1 cellular context compared by ENCODE assay signal in the genomic region with DNA sequence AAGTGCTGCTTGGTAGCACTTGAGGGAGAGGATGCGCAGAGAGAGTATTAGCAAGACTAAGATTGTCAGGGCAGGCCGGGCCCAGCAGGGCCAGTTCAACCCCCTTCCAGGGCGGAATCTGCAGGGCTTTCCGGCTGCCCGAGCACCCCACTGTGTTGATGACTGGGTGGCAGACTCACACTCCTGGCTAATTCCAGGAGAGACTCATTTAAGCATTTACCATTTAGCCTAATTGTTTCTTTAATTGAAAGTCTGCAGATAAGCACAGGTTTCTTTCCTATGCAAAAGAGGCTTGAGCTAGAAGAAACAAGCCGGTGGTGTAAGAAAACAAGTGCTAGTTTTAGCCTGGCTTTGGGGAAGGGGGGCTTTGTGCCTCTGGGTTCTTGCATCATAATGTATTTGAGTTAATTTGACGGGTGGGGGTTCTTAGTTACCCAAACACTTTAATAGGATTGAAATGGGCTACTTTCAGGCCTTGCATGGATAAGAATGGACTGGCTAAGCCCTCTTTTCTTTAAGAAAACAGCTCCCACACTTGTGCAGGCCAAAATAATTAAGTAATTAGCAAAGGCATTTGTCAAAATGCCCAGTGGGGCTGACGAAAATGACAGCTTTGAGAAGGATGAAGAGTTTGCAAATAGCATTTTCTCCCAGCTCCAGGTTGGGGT.
A peak's percentile ranks its signal among the peaks of the same experiment; 100 is the strongest.
TF ChIP-seq lines count a peak whose summit lies in the region.

No MANE protein-coding gene starts in this region.

TF ChIP-seq in WTC11, 78 proteins besides CTCF, POLR2A, EP300 and RAD21 (continued from another document):
- peak; percentile 32; the same call in 1 of the 2 replicates for TF ChIP-seq AFF4 (CRISPR knock-in tag; IDR thresholded peaks at IDR 0.05; ENCODE audit: borderline replicate concordance)
- no peak for TF ChIP-seq CREM (CRISPR knock-in tag; IDR thresholded peaks at IDR 0.05)
- TF ChIP-seq PRDM15 (CRISPR knock-in tag; IDR thresholded peaks at IDR 0.05) = peak; percentile 50; the same call in 1 of the 2 replicates
- TF ChIP-seq, protein P1, sequence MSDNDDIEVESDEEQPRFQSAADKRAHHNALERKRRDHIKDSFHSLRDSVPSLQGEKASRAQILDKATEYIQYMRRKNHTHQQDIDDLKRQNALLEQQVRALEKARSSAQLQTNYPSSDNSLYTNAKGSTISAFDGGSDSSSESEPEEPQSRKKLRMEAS (CRISPR knock-in tag; IDR thresholded peaks at IDR 0.05) = peak; percentile 84; the same call in 1 of the 2 replicates
- TF ChIP-seq, protein P2, sequence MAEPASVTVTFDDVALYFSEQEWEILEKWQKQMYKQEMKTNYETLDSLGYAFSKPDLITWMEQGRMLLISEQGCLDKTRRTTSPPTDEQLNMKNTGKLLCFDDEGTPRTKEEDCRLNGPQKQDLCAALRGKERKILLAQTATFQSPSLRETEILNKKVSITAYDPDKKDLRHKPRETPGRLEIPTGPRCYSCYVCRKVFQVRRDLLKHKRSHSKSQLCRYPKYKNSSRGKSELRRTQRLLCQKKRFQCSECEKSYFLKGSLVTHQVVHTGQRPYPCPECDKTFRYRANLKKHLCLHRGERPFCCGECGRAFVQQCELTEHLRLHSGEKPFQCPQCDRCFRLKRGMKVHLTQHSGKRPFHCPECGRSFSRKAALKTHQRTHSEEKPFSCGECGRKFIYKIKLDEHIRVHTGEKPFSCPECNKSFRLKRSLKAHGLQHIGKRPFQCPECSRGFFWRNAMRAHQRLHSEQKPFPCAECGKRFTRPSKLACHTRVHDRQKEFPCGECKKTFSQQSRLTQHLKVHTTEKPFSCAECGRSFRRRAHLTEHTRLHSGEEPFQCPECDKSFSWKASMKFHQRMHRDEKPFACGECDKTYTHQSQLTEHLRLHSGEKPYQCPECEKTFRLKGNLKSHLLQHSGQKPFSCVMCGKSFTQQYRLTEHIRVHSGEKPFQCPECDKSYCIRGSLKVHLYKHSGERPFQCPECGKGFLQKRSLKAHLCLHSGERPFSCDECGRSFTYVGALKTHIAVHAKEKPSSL (CRISPR knock-in tag; conservative IDR thresholded peaks at IDR 0.05) = no peak
- TF ChIP-seq TEAD1 (CRISPR knock-in tag; IDR thresholded peaks at IDR 0.05) = peak; percentile 62; the same call in 1 of the 2 replicates
- no peak for TF ChIP-seq KAT7 (CRISPR knock-in tag; IDR thresholded peaks at IDR 0.05; ENCODE audit: borderline replicate concordance)
- TF ChIP-seq ZNF121 (CRISPR knock-in tag; IDR thresholded peaks at IDR 0.05) = peak; percentile 5; the same call in 1 of the 2 replicates
- no peak for TF ChIP-seq MYBL2 (CRISPR knock-in tag; IDR thresholded peaks at IDR 0.05)
- TF ChIP-seq GTF2I (CRISPR knock-in tag; conservative IDR thresholded peaks at IDR 0.05) = no peak
- TF ChIP-seq FOXP1 (CRISPR knock-in tag; IDR thresholded peaks at IDR 0.05; ENCODE audit: borderline replicate concordance) = peak; percentile 42; the same call in 1 of the 2 replicates
- TF ChIP-seq, protein P3, sequence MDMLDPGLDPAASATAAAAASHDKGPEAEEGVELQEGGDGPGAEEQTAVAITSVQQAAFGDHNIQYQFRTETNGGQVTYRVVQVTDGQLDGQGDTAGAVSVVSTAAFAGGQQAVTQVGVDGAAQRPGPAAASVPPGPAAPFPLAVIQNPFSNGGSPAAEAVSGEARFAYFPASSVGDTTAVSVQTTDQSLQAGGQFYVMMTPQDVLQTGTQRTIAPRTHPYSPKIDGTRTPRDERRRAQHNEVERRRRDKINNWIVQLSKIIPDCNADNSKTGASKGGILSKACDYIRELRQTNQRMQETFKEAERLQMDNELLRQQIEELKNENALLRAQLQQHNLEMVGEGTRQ (CRISPR knock-in tag; IDR thresholded peaks at IDR 0.05) = peak; percentile 2; the same call in 1 of the 2 replicates
- peak; percentile 94 for TF ChIP-seq ZNF423 (CRISPR knock-in tag; IDR thresholded peaks at IDR 0.05)
- TF ChIP-seq ZBTB21 (CRISPR knock-in tag; IDR thresholded peaks at IDR 0.05; ENCODE audit: borderline replicate concordance) = 0 out of 2 replicates have a peak, but pooled peaks have one; percentile 9
- TF ChIP-seq, protein P4, sequence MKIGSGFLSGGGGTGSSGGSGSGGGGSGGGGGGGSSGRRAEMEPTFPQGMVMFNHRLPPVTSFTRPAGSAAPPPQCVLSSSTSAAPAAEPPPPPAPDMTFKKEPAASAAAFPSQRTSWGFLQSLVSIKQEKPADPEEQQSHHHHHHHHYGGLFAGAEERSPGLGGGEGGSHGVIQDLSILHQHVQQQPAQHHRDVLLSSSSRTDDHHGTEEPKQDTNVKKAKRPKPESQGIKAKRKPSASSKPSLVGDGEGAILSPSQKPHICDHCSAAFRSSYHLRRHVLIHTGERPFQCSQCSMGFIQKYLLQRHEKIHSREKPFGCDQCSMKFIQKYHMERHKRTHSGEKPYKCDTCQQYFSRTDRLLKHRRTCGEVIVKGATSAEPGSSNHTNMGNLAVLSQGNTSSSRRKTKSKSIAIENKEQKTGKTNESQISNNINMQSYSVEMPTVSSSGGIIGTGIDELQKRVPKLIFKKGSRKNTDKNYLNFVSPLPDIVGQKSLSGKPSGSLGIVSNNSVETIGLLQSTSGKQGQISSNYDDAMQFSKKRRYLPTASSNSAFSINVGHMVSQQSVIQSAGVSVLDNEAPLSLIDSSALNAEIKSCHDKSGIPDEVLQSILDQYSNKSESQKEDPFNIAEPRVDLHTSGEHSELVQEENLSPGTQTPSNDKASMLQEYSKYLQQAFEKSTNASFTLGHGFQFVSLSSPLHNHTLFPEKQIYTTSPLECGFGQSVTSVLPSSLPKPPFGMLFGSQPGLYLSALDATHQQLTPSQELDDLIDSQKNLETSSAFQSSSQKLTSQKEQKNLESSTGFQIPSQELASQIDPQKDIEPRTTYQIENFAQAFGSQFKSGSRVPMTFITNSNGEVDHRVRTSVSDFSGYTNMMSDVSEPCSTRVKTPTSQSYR (CRISPR knock-in tag; IDR thresholded peaks at IDR 0.05) = no peak
- TF ChIP-seq, protein P5, sequence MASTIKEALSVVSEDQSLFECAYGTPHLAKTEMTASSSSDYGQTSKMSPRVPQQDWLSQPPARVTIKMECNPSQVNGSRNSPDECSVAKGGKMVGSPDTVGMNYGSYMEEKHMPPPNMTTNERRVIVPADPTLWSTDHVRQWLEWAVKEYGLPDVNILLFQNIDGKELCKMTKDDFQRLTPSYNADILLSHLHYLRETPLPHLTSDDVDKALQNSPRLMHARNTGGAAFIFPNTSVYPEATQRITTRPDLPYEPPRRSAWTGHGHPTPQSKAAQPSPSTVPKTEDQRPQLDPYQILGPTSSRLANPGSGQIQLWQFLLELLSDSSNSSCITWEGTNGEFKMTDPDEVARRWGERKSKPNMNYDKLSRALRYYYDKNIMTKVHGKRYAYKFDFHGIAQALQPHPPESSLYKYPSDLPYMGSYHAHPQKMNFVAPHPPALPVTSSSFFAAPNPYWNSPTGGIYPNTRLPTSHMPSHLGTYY (CRISPR knock-in tag; IDR thresholded peaks at IDR 0.05) = no peak
- TF ChIP-seq ZNF416 (CRISPR knock-in tag; IDR thresholded peaks at IDR 0.05) = no peak
- TF ChIP-seq PRRX2 (CRISPR knock-in tag; IDR thresholded peaks at IDR 0.05) = peak; percentile 42; the same call in 1 of the 2 replicates
- no peak for TF ChIP-seq NFYB (CRISPR knock-in tag; conservative IDR thresholded peaks at IDR 0.05; ENCODE audit: low read depth)
- TF ChIP-seq TEAD4 (CRISPR knock-in tag; IDR thresholded peaks at IDR 0.05) = no peak
- peak; percentile 41; the same call in 1 of the 2 replicates for TF ChIP-seq FOXP4 (CRISPR knock-in tag; IDR thresholded peaks at IDR 0.05)
- TF ChIP-seq CBFB (CRISPR knock-in tag; IDR thresholded peaks at IDR 0.05; ENCODE audit: low read depth) = no peak
TF ChIP-seq in WTC11: peak in this region for 13.
